In the genomic region with DNA sequence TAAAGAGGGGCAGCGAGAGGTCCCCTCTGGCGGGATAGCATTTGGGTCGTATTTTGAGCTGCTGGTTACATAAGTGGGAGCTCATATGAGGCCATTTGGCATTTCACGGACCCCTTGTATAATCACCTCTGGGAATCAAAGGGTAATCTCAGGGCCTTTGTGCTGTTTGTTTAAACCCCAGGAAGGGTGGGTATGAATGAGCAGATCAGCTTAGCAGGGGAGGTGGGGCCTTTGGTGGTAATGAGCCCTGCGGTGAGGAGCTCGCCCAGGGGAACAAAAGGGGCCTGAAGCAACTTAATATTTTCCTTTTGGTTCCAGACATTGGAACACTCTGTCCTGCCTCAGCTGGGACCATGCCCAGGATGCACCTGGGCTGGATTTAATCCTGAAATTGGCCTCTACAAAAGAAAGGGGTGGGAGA, we compare ENCODE assay signal across 10 cellular contexts. TPM values are rescaled to one million over a fixed set of nuclear protein-coding genes. Genes with fewer than 3 reads are reported as not detected.
DNase-seq lines count a peak whose midpoint lies in the region; ATAC-seq and TF ChIP-seq lines count a peak whose summit lies in the region.
"Had no signal": no experiment of that assay in that cellular context is flagged by ENCODE, and none has a peak within 500 bp of the region (broad histone marks: within the 10 kb centered on the region; RNA-seq: fewer than 3 reads in every experiment).

No MANE protein-coding gene starts in this region.

- TF ChIP-seq CTCF in GM23338 (conservative IDR thresholded peaks at IDR 0.05; ENCODE audit: low read depth in 2 of 2) (no peak), hepatocyte (IDR thresholded peaks at IDR 0.05; ENCODE audit: poor library complexity) (no peak), smooth muscle cell (IDR thresholded peaks at IDR 0.05; ENCODE audit: borderline replicate concordance, insufficient read depth, poor library complexity, severe bottlenecking) (no peak)

- peaks cover 5% of the 10 kb centered on the region; the same call in 1 of the 2 replicates for H3K36me3 ChIP-seq in GM23338 (ENCODE audit: insufficient read depth)
- no peaks in the 10 kb centered on the region for H3K36me3 ChIP-seq in hepatocyte (replicated peaks; ENCODE audit: insufficient read depth, low read depth)
- no peaks in the 10 kb centered on the region for H3K36me3 ChIP-seq in smooth muscle cell (ENCODE audit: low read depth)

- H3K79me2 ChIP-seq in GM23338 (replicated peaks; ENCODE audit: insufficient read depth) (peaks cover 63% of the 10 kb centered on the region), hepatocyte (peaks cover 89% of the 10 kb centered on the region), smooth muscle cell (ENCODE audit: low read depth) (peaks cover 83% of the 10 kb centered on the region)

- no peak overlapping the region for H2AFZ ChIP-seq in GM23338
- no peak overlapping the region for H2AFZ ChIP-seq in hepatocyte
- H2AFZ ChIP-seq in smooth muscle cell (ENCODE audit: low read depth) = no peak overlapping the region

- H3K4me1 ChIP-seq in GM23338 (ENCODE audit: insufficient read depth) (peaks cover 9% of the 10 kb centered on the region), hepatocyte (ENCODE audit: insufficient read depth) (peaks cover 48% of the 10 kb centered on the region), smooth muscle cell (ENCODE audit: low read depth) (peaks cover 31% of the 10 kb centered on the region)

- no peaks in the 10 kb centered on the region for H3F3A ChIP-seq in GM23338 (replicated peaks; ENCODE audit: low read depth)
- H3F3A ChIP-seq in smooth muscle cell (ENCODE audit: low read depth) = peaks cover 18% of the 10 kb centered on the region

- peaks cover 52% of the 10 kb centered on the region for H3K36me3 Mint-ChIP-seq in GM23338 (ENCODE audit: low read depth)
- H3K36me3 Mint-ChIP-seq: activated CD4-positive, alpha-beta memory T cell treated with anti-CD3 and anti-CD28 coated beads for 36 hours had no signal

- H3K27ac Mint-ChIP-seq in GM23338 = no peak overlapping the region
- H3K27ac Mint-ChIP-seq: activated CD4-positive, alpha-beta memory T cell treated with anti-CD3 and anti-CD28 coated beads for 36 hours had no signal

- WGBS in hepatocyte (ENCODE audit: low lambda C conversion rate, missing lambda C conversion rate) = 24% methylated on average over 6 of the region's 6 CpGs
- whole genome bisulfite sequencing in smooth muscle cell (ENCODE audit: low lambda C conversion rate) = 68% methylated on average over 6 of the region's 6 CpGs

- H3K9ac ChIP-seq in smooth muscle cell (ENCODE audit: low read depth) = no peak overlapping the region

- H3K9me2 ChIP-seq in GM23338 (ENCODE audit: insufficient read depth) (no peaks in the 10 kb centered on the region), hepatocyte (replicated peaks; ENCODE audit: insufficient read depth) (no peaks in the 10 kb centered on the region)

- H3K27ac ChIP-seq in GM23338 (ENCODE audit: low read depth) (peak overlapping the region; percentile 69; the same call in 1 of the 2 replicates), hepatocyte (peak overlapping the region; percentile 77), smooth muscle cell (ENCODE audit: low read depth) (peak overlapping the region; percentile 74)

- H3K4me3 ChIP-seq in GM23338 (no peak overlapping the region), hepatocyte (no peak overlapping the region), smooth muscle cell (no peak overlapping the region)

- no peak overlapping the region for H3K4me3 Mint-ChIP-seq in GM23338
- H3K4me3 Mint-ChIP-seq: activated CD4-positive, alpha-beta memory T cell treated with anti-CD3 and anti-CD28 coated beads for 36 hours had no signal

- peaks cover 6% of the 10 kb centered on the region for H3K27me3 Mint-ChIP-seq in GM23338 (ENCODE audit: insufficient read depth, low read depth, poor library complexity)

- peaks cover 8% of the 10 kb centered on the region; the same call in 1 of the 2 replicates for H4K20me1 ChIP-seq in GM23338 (replicated peaks; ENCODE audit: insufficient read depth)
- H4K20me1 ChIP-seq in hepatocyte (ENCODE audit: insufficient read depth, poor library complexity, severe bottlenecking) = peaks cover 45% of the 10 kb centered on the region
- peaks cover 100% of the 10 kb centered on the region for H4K20me1 ChIP-seq in smooth muscle cell (ENCODE audit: low read depth)

- peaks cover 44% of the 10 kb centered on the region for H3K4me1 Mint-ChIP-seq in GM23338

- H3K9me3 Mint-ChIP-seq in GM23338 = peaks cover 31% of the 10 kb centered on the region
- H3K9me3 Mint-ChIP-seq: activated CD4-positive, alpha-beta memory T cell treated with anti-CD3 and anti-CD28 coated beads for 36 hours had no signal

- peak overlapping the region; percentile 48; the same call in 1 of the 2 replicates for H3K4me2 ChIP-seq in GM23338
- H3K4me2 ChIP-seq in hepatocyte = peak overlapping the region; percentile 67
- peak overlapping the region; percentile 74 for H3K4me2 ChIP-seq in smooth muscle cell

- DNase-seq in GM23338 (ENCODE audit: low spot score) (no peak), NCI-H82 treated with DMSO at 0.1 percent for 48 hours (lab: John Stamatoyannopoulos, UW; ENCODE audit: unreplicated experiment) (peak; percentile 61), hepatocyte (ENCODE audit: low spot score) (peak; percentile 26), smooth muscle cell (lab: John Stamatoyannopoulos, UW; ENCODE audit: unreplicated experiment) (no peak), middle frontal gyrus (ENCODE audit: extremely low spot score, low spot score) (no peak), DMS53 (lab: John Stamatoyannopoulos, UW) (no peak)
- DNase-seq in NK-92 treated with Interleukin-12 subunit alpha and Interleukin-12 subunit beta, amount 100 ng/mL, for 24 hours (lab: John Stamatoyannopoulos, UW) = no peak
- DNase-seq: activated CD4-positive, alpha-beta memory T cell treated with anti-CD3 and anti-CD28 coated beads for 36 hours; activated naive CD4-positive, alpha-beta T cell treated with Interleukin-2 at 50 U/mL for 16 hours had no signal

- ATAC-seq in GM23338 (peak; percentile 63), HG02884 (IDR thresholded peaks at IDR 0.05; ENCODE audit: unreplicated experiment) (no peak)

- H3K27me3 ChIP-seq in GM23338 (ENCODE audit: insufficient read depth) (no peaks in the 10 kb centered on the region), hepatocyte (no peaks in the 10 kb centered on the region), smooth muscle cell (ENCODE audit: low read depth) (no peaks in the 10 kb centered on the region)

- H3K9me3 ChIP-seq in hepatocyte (ENCODE audit: low read depth) (no peaks in the 10 kb centered on the region), smooth muscle cell (replicated peaks; ENCODE audit: low read depth) (no peaks in the 10 kb centered on the region)

TF ChIP-seq in GM23338, 12 proteins besides CTCF, POLR2A, EP300 and RAD21 (continues in another document):
- TF ChIP-seq EZH2phosphoT487 (IDR thresholded peaks at IDR 0.05; ENCODE audit: unreplicated experiment) (no peak), STAT1 (IDR thresholded peaks at IDR 0.05; ENCODE audit: unreplicated experiment) (no peak), ZNF114 (CRISPR knock-in tag; IDR thresholded peaks at IDR 0.05) (no peak)

RNA-seq across cellular contexts. Expression of a gene that starts 10.2 kb away (rescaled TPM):
- 31.1 and 33.8 TPM in 2 replicates for total RNA-seq in GM23338 (2014; rRNA removed; shearing (Covaris generic))
- polyA plus RNA-seq in GM23338 (2016; fragmentation: Nextera tagmentation; extraction: Ambion mirVana) = 9.0 and 11.7 TPM in 2 replicates
- total RNA-seq in hepatocyte = 61.9 and 62.9 TPM in 2 replicates
- 73.7 and 81.9 TPM in 2 replicates for polyA plus RNA-seq in hepatocyte
- total RNA-seq in smooth muscle cell = 75.2 and 76.5 TPM in 2 replicates
- 122 and 144 TPM in 2 replicates for polyA plus RNA-seq in smooth muscle cell

Comparison
In these comparisons a context has a peak if more than half of its experiments do, and no peak if none do; other contexts are left out.
1. DNase-seq: peak in NCI-H82 treated with DMSO at 0.1 percent for 48 hours (single experiment) and hepatocyte (single experiment); none in GM23338 (single experiment), smooth muscle cell (single experiment), NK-92 treated with Interleukin-12 subunit alpha and Interleukin-12 subunit beta, amount 100 ng/mL, for 24 hours (single experiment), middle frontal gyrus (single experiment) and DMS53 (single experiment).
2. Peak in every context shown above with its lines, with median percentiles within 50 percentile points of each other: H3K27ac ChIP-seq and H3K4me2 ChIP-seq.